Comparison of ENCODE assay signal across 2 cellular contexts in genomic region chrX:111095974-111096870, GRCh38.
TF ChIP-seq lines count a peak whose summit lies in the region.

Gene PAK3, plus strand, starts transcription at chrX:111096191. Its CDS starts 26,913 bp downstream, at chrX:111123104.

TF ChIP-seq in WTC11, 78 proteins besides CTCF, POLR2A, EP300 and RAD21 (continued from another document):
- TF ChIP-seq HMGXB4 (CRISPR knock-in tag; IDR thresholded peaks at IDR 0.05) = no peak
- TF ChIP-seq TP53 (CRISPR knock-in tag; IDR thresholded peaks at IDR 0.05) = no peak
- no peak for TF ChIP-seq GABPB1 (CRISPR knock-in tag; IDR thresholded peaks at IDR 0.05)
- TF ChIP-seq PREB (CRISPR knock-in tag; IDR thresholded peaks at IDR 0.05; ENCODE audit: borderline replicate concordance) = no peak

TF ChIP-seq in H1, 55 proteins besides CTCF, POLR2A, EP300 and RAD21 (continued from another document):
- TF ChIP-seq CTBP2 (IDR thresholded peaks at IDR 0.05; ENCODE audit: borderline replicate concordance, insufficient read depth, insufficient read length, low read length) (peak; percentile 40), TEAD4 (IDR thresholded peaks at IDR 0.05; ENCODE audit: low read depth, low read length) (no peak), NANOG (IDR thresholded peaks at IDR 0.05; ENCODE audit: insufficient read depth, low read depth, low read length, poor library complexity, severe bottlenecking) (no peak), KDM4A (IDR thresholded peaks at IDR 0.05; ENCODE audit: low read depth, low read length, severe bottlenecking) (peak; percentile 38), FOSL1 (IDR thresholded peaks at IDR 0.05; ENCODE audit: insufficient read depth, low read depth, low read length) (no peak), RNF2 (IDR thresholded peaks at IDR 0.05; ENCODE audit: borderline replicate concordance, low read depth, low read length, missing control alignments, poor library complexity, severe bottlenecking) (no peak), USF2 (IDR thresholded peaks at IDR 0.05; ENCODE audit: low read length) (no peak), ASH2L (IDR thresholded peaks at IDR 0.05; ENCODE audit: low read length) (peak; percentile 49), BCL11A (IDR thresholded peaks at IDR 0.05; ENCODE audit: low read depth in 2 of 2, low read length in 2 of 2) (no peak), NRF1 (IDR thresholded peaks at IDR 0.05; ENCODE audit: low read depth, low read length) (no peak), SIRT6 (IDR thresholded peaks at IDR 0.05; ENCODE audit: low read length) (no peak), ZNF274 (IDR thresholded peaks at IDR 0.05; ENCODE audit: borderline replicate concordance, extremely low read depth, low read length) (no peak), RFX5 (IDR thresholded peaks at IDR 0.05; ENCODE audit: borderline replicate concordance, low read depth, low read length) (peak; percentile 63; the same call in 1 of the 2 replicates), KDM1A (IDR thresholded peaks at IDR 0.05; ENCODE audit: borderline replicate concordance, low read length) (no peak), TAF7 (optimal IDR thresholded peaks at IDR 0.05; ENCODE audit: borderline replicate concordance, low read depth, low read length) (no peak), SRF (IDR thresholded peaks at IDR 0.05; ENCODE audit: low read depth, low read length) (no peak), PHF8 (conservative IDR thresholded peaks at IDR 0.05; ENCODE audit: low read depth, low read length) (0 out of 2 replicates have a peak, but pooled peaks have one; percentile 31), SP4 (IDR thresholded peaks at IDR 0.05; ENCODE audit: low read length) (no peak), GTF2F1 (IDR thresholded peaks at IDR 0.05; ENCODE audit: borderline replicate concordance, low read depth, low read length) (no peak), KDM5A (IDR thresholded peaks at IDR 0.05; ENCODE audit: low read length) (no peak), TBP (IDR thresholded peaks at IDR 0.05; ENCODE audit: low read depth, low read length) (no peak), SIN3A (conservative IDR thresholded peaks at IDR 0.05 in 1 of 2, IDR thresholded peaks at IDR 0.05 in 1 of 2; ENCODE audit: low read depth in 1 of 2, low read length in 2 of 2) (0 out of 4 replicates have a peak, but pooled peaks of 1 of the 2 experiments have one; percentile 27), MAX (IDR thresholded peaks at IDR 0.05) (no peak; the same call in 1 of the 2 replicates), HDAC2 (IDR thresholded peaks at IDR 0.05; ENCODE audit: borderline replicate concordance in 1 of 2, low read depth in 2 of 2, low read length in 2 of 2) (no peak), EGR1 (IDR thresholded peaks at IDR 0.05; ENCODE audit: borderline replicate concordance, low read depth, low read length) (peak; percentile 72; the same call in 1 of the 2 replicates), SUZ12 (IDR thresholded peaks at IDR 0.05; ENCODE audit: low read length) (no peak), BACH1 (IDR thresholded peaks at IDR 0.05; ENCODE audit: low read length) (no peak), POLR2AphosphoS5 (IDR thresholded peaks at IDR 0.05; ENCODE audit: low read depth, low read length) (no peak), RBBP5 (IDR thresholded peaks at IDR 0.05; ENCODE audit: borderline replicate concordance, low read depth, low read length) (peak; percentile 36; the same call in 1 of the 2 replicates), CBX5 (IDR thresholded peaks at IDR 0.05; ENCODE audit: low read depth, low read length) (no peak), YY1 (IDR thresholded peaks at IDR 0.05; ENCODE audit: low read depth, low read length) (no peak), EZH2 (IDR thresholded peaks at IDR 0.05; ENCODE audit: low read depth, low read length, severe bottlenecking) (no peak), RXRA (IDR thresholded peaks at IDR 0.05; ENCODE audit: insufficient read depth, low read depth, low read length) (no peak), SP1 (IDR thresholded peaks at IDR 0.05; ENCODE audit: low read depth, low read length) (no peak), JUND (IDR thresholded peaks at IDR 0.05; ENCODE audit: low read length) (no peak), GABPA (IDR thresholded peaks at IDR 0.05; ENCODE audit: borderline replicate concordance, insufficient read depth, low read length) (no peak), ATF3 (IDR thresholded peaks at IDR 0.05; ENCODE audit: insufficient read depth, low read depth, low read length) (no peak), CHD2 (IDR thresholded peaks at IDR 0.05; ENCODE audit: low read length) (no peak), CREB1 (IDR thresholded peaks at IDR 0.05) (peak; percentile 27), TCF12 (IDR thresholded peaks at IDR 0.05; ENCODE audit: low read depth, low read length) (no peak), HDAC6 (IDR thresholded peaks at IDR 0.05; ENCODE audit: low read depth, low read length) (no peak)
